In genomic region chr4:88442636-88443260, GRCh38 we compare ENCODE assay signal across 16 cellular contexts. TPM values are rescaled to one million over a fixed set of nuclear protein-coding genes. Genes with fewer than 3 reads are reported as not detected.
DNase-seq lines count a peak whose midpoint lies in the region; ATAC-seq, FAIRE-seq and TF ChIP-seq lines count a peak whose summit lies in the region.
"Had no signal": no experiment of that assay in that cellular context is flagged by ENCODE, and none has a peak within 500 bp of the region (broad histone marks: within the 10 kb centered on the region; RNA-seq: fewer than 3 reads in every experiment).

No MANE protein-coding gene starts in this region.

- 80% methylated on average over 1 of the region's 1 CpG; no CpG with 5 or more reads in 1 of the 2 experiments for WGBS in H1 (ENCODE audit: extremely low coverage in 1 of 2, insufficient coverage in 1 of 2, insufficient read length in 1 of 2, insufficient replicate concordance in 2 of 2, low coverage in 1 of 2, low lambda C conversion rate in 2 of 2, missing lambda C conversion rate in 1 of 2), 2 experiments
- 33 to 55% methylated on average over 1 of the region's 1 CpG for WGBS in thyroid gland, 2 donors

- H3K4me2 ChIP-seq in H1 (ENCODE audit: insufficient read depth in 1 of 2, low read depth in 2 of 2, low read length in 2 of 2) = no peak overlapping the region

- H3K27me3 ChIP-seq in breast epithelium = no peaks in the 10 kb centered on the region
- no peaks in the 10 kb centered on the region for H3K27me3 ChIP-seq in H1 (replicated peaks in 1 of 4; ENCODE audit: control insufficient read depth in 3 of 4, extremely low read depth in 1 of 4, insufficient read depth in 3 of 4, low read length in 3 of 4)
- H3K27me3 ChIP-seq in thyroid gland = no peaks in the 10 kb centered on the region
- H3K27me3 ChIP-seq: colonic mucosa, gastrocnemius medialis, SJSA1 had no signal

- ATAC-seq in GM21576 (IDR thresholded peaks at IDR 0.05; ENCODE audit: unreplicated experiment) = no peak
- ATAC-seq: gastrocnemius medialis had no signal

- TF ChIP-seq EP300 in H1 (IDR thresholded peaks at IDR 0.05; ENCODE audit: borderline replicate concordance in 1 of 2, low read depth in 2 of 2, low read length in 2 of 2) = no peak

- H3K27ac ChIP-seq in breast epithelium (no peak overlapping the region), H1 (ENCODE audit: low read depth, low read length) (no peak overlapping the region), thyroid gland (peak overlapping the region; percentile 26 to 87 (median 71))
- H3K27ac ChIP-seq: colonic mucosa, gastrocnemius medialis, left ventricle myocardium inferior, SJSA1 had no signal

- no peaks in the 10 kb centered on the region for H3K79me1 ChIP-seq in H1 (ENCODE audit: low read depth, low read length)

- H3K4me3 ChIP-seq in breast epithelium (no peak overlapping the region), H1 (ENCODE audit: extremely low read depth in 1 of 4, insufficient read depth in 2 of 4, low read depth in 3 of 4, low read length in 4 of 4) (no peak overlapping the region), thyroid gland (replicated peaks in 1 of 3) (no peak overlapping the region)
- H3K4me3 ChIP-seq: colonic mucosa, gastrocnemius medialis, left ventricle myocardium inferior, SJSA1 had no signal

- TF ChIP-seq POLR2A in breast epithelium (IDR thresholded peaks at IDR 0.05) (no peak), H1 (IDR thresholded peaks at IDR 0.05; ENCODE audit: control extremely low read depth in 1 of 2, low read depth in 2 of 2, low read length in 2 of 2) (no peak), thyroid gland (IDR thresholded peaks at IDR 0.05) (no peak), GM12891 (IDR thresholded peaks at IDR 0.05; ENCODE audit: low read depth, low read length) (no peak)

- H3K23me2 ChIP-seq in H1 (ENCODE audit: low read depth, low read length) = no peaks in the 10 kb centered on the region

- no peak overlapping the region for H3K14ac ChIP-seq in H1 (ENCODE audit: insufficient read length)

- no peak overlapping the region for H3K4me3 Mint-ChIP-seq in MCF 10A (ENCODE audit: unreplicated experiment)
- no peak overlapping the region for H3K4me3 Mint-ChIP-seq in activated naive CD4-positive, alpha-beta T cell treated with anti-CD3 and anti-CD28 coated beads for 36 hours
- H3K4me3 Mint-ChIP-seq: activated naive CD4-positive, alpha-beta T cell treated with anti-CD3 and anti-CD28 coated beads, Interleukin-2, amount 50 U/mL, for 24 hours had no signal

- BruUV-seq in MCF 10A (replicated peaks; lab: Mats Ljungman, UMichigan) = no TSS peak

- H3K18ac ChIP-seq in H1 (ENCODE audit: extremely low read depth, low read length) = no peak overlapping the region

- DNase-seq in MCF 10A (ENCODE audit: unreplicated experiment) (peak; percentile 12), breast epithelium (ENCODE audit: low spot score in 2 of 2) (no peak), M059J (ENCODE audit: low read depth) (peak; percentile 54), H1 (ENCODE audit: low read depth in 1 of 2, low spot score in 2 of 2) (no peak), thyroid gland (peak; percentile 77 to 82), GM12891 (ENCODE audit: insufficient read length, low spot score) (no peak)
- no peak for DNase-seq in activated naive CD4-positive, alpha-beta T cell treated with anti-CD3 and anti-CD28 coated beads for 36 hours
- DNase-seq: colonic mucosa; gastrocnemius medialis; left ventricle myocardium inferior; NCI-H1694 treated with DMSO at 0.1 percent for 48 hours; NCI-H524; stimulated activated CD4-positive, alpha-beta T cell treated with anti-CD3 and anti-CD28 coated beads, Interleukin-1b, Interleukin-23, amount 100 ng/mL, for 48 hours had no signal

- H3K9me3 ChIP-seq in breast epithelium (no peaks in the 10 kb centered on the region), H1 (ENCODE audit: insufficient read depth in 2 of 2, low read depth in 1 of 2, low read length in 1 of 2) (peaks cover 5 to 8% of the 10 kb centered on the region in 2 experiments; a peak in 3 of 4 replicates), thyroid gland (no peaks in the 10 kb centered on the region)
- H3K9me3 ChIP-seq: colonic mucosa, gastrocnemius medialis, left ventricle myocardium inferior, SJSA1 had no signal

- intact Hi-C loops in MCF 10A (cut with micrococcal nuclease) = no loop called here
- intact Hi-C loops in breast epithelium (cut with DNase I; ENCODE audit: low total_unique reads) = no loop called here
- intact Hi-C loops in thyroid gland (cut with DNase I) = no loop called here
- intact Hi-C loops in activated naive CD4-positive, alpha-beta T cell treated with anti-CD3 and anti-CD28 coated beads for 36 hours (cut with micrococcal nuclease) = no loop called here

- H3K23ac ChIP-seq in H1 (ENCODE audit: insufficient read length) = no peak overlapping the region

- H2BK15ac ChIP-seq in H1 (ENCODE audit: low read length) = no peak overlapping the region

- H3K27me3 Mint-ChIP-seq in MCF 10A (ENCODE audit: insufficient read depth, unreplicated experiment) = no peaks in the 10 kb centered on the region
- no peaks in the 10 kb centered on the region for H3K27me3 Mint-ChIP-seq in activated naive CD4-positive, alpha-beta T cell treated with anti-CD3 and anti-CD28 coated beads for 36 hours (ENCODE audit: low read depth)
- H3K27me3 Mint-ChIP-seq: activated naive CD4-positive, alpha-beta T cell treated with anti-CD3 and anti-CD28 coated beads, Interleukin-2, amount 50 U/mL, for 24 hours had no signal

- H4K5ac ChIP-seq in H1 (ENCODE audit: insufficient read length, low read depth, low read length) = no peak overlapping the region

- peaks cover 6% of the 10 kb centered on the region for H3K4me1 Mint-ChIP-seq in MCF 10A (ENCODE audit: insufficient read depth, unreplicated experiment)
- H3K4me1 Mint-ChIP-seq in activated naive CD4-positive, alpha-beta T cell treated with anti-CD3 and anti-CD28 coated beads for 36 hours (ENCODE audit: low read depth) = no peaks in the 10 kb centered on the region
- H3K4me1 Mint-ChIP-seq: activated naive CD4-positive, alpha-beta T cell treated with anti-CD3 and anti-CD28 coated beads, Interleukin-2, amount 50 U/mL, for 24 hours had no signal

- no peak overlapping the region for H2AK5ac ChIP-seq in H1 (ENCODE audit: low read depth, low read length)

- H3K36me3 ChIP-seq in breast epithelium (no peaks in the 10 kb centered on the region), H1 (ENCODE audit: control insufficient read depth in 2 of 4, insufficient read depth in 4 of 4, low read length in 3 of 4) (peaks cover 0 to 6% (median 4%) of the 10 kb centered on the region in 4 experiments; a peak in 2 of 8 replicates), thyroid gland (no peaks in the 10 kb centered on the region)
- H3K36me3 ChIP-seq: colonic mucosa, gastrocnemius medialis, SJSA1 had no signal

- no peak for TF ChIP-seq RAD21 in H1 (IDR thresholded peaks at IDR 0.05 in 1 of 2, conservative IDR thresholded peaks at IDR 0.05 in 1 of 2; ENCODE audit: low read depth in 2 of 2, low read length in 2 of 2)

- peak; percentile 42 for FAIRE-seq in H1 (lab: Jason Lieb, UNC)
- no peak for FAIRE-seq in GM12891 (lab: Jason Lieb, UNC)

- no peak overlapping the region for H3K56ac ChIP-seq in H1 (replicated peaks; ENCODE audit: insufficient read length, low read depth, low read length)

- 0 out of 2 replicates have a peak overlapping the region, but pooled peaks have one; percentile 10 for H2BK5ac ChIP-seq in H1 (ENCODE audit: low read depth, low read length)

- no peaks in the 10 kb centered on the region for H3K79me2 ChIP-seq in H1 (ENCODE audit: control insufficient read depth in 1 of 2, insufficient read depth in 2 of 2, low read length in 2 of 2)

- no peak overlapping the region for H2AFZ ChIP-seq in H1 (ENCODE audit: low read length)

- H3K9ac ChIP-seq in H1 (replicated peaks in 1 of 4; ENCODE audit: extremely low read depth in 1 of 4, low read depth in 3 of 4, low read length in 3 of 4) = no peak overlapping the region

- H4K91ac ChIP-seq in H1 (replicated peaks; ENCODE audit: insufficient read length, low read length) = no peak overlapping the region

- no peaks in the 10 kb centered on the region for H4K20me1 ChIP-seq in H1 (replicated peaks in 1 of 2; ENCODE audit: control insufficient read depth in 1 of 2, insufficient read depth in 2 of 2, low read length in 2 of 2)

- CTCF ChIA-PET in MCF 10A (lab: Yijun Ruan, JAX) (no interaction called here), H1 (lab: Charles Lee; ENCODE audit: partially characterized antibody) (no interaction called here)
- CTCF ChIA-PET in activated naive CD4-positive, alpha-beta T cell treated with anti-CD3 and anti-CD28 coated beads for 36 hours (lab: Charles Lee) = no interaction called here

- no peaks in the 10 kb centered on the region for H3K9me3 Mint-ChIP-seq in MCF 10A (ENCODE audit: unreplicated experiment)
- peaks cover 2% of the 10 kb centered on the region for H3K9me3 Mint-ChIP-seq in activated naive CD4-positive, alpha-beta T cell treated with anti-CD3 and anti-CD28 coated beads for 36 hours
- H3K9me3 Mint-ChIP-seq: activated naive CD4-positive, alpha-beta T cell treated with anti-CD3 and anti-CD28 coated beads, Interleukin-2, amount 50 U/mL, for 24 hours had no signal

- peak overlapping the region; percentile 22 for H2BK12ac ChIP-seq in H1 (ENCODE audit: low read depth, low read length)

- H2BK20ac ChIP-seq in H1 (ENCODE audit: low read length) = 0 out of 2 replicates have a peak overlapping the region, but pooled peaks have one; percentile 23

- TF ChIP-seq CTCF in MCF 10A (IDR thresholded peaks at IDR 0.05; ENCODE audit: unreplicated experiment) (no peak), breast epithelium (IDR thresholded peaks at IDR 0.05) (no peak), H1 (IDR thresholded peaks at IDR 0.05; ENCODE audit: control extremely low read depth in 1 of 3, insufficient read depth in 1 of 3, low read depth in 1 of 3, low read length in 3 of 3) (no peak), thyroid gland (IDR thresholded peaks at IDR 0.05) (no peak)

- no peaks in the 10 kb centered on the region for H3K4me1 ChIP-seq in breast epithelium
- peaks cover 0 to 9% (median 4%) of the 10 kb centered on the region in 4 experiments; a peak in 5 of 7 replicates for H3K4me1 ChIP-seq in H1 (replicated peaks in 1 of 4; ENCODE audit: control insufficient read depth in 3 of 4, insufficient read depth in 4 of 4, low read length in 3 of 4)
- peaks cover 18 to 30% of the 10 kb centered on the region in 2 donors for H3K4me1 ChIP-seq in thyroid gland
- H3K4me1 ChIP-seq: colonic mucosa, gastrocnemius medialis, SJSA1 had no signal

- H2BK120ac ChIP-seq in H1 (replicated peaks; ENCODE audit: low read depth, low read length) = no peak overlapping the region

- H4K8ac ChIP-seq in H1 (ENCODE audit: extremely low read depth, insufficient read depth, low read length) = no peak overlapping the region

- POLR2A ChIA-PET in MCF 10A (lab: Yijun Ruan, JAX) = no interaction called here
- POLR2A ChIA-PET in H1 (lab: Charles Lee; ENCODE audit: partially characterized antibody) = no interaction called here

- H3K36me3 Mint-ChIP-seq in MCF 10A (ENCODE audit: insufficient read depth, unreplicated experiment) = no peaks in the 10 kb centered on the region
- peaks cover 13% of the 10 kb centered on the region for H3K36me3 Mint-ChIP-seq in activated naive CD4-positive, alpha-beta T cell treated with anti-CD3 and anti-CD28 coated beads for 36 hours (ENCODE audit: low read depth)

- H3K27ac Mint-ChIP-seq in MCF 10A (ENCODE audit: low read depth, unreplicated experiment) = no peak overlapping the region
- H3K27ac Mint-ChIP-seq in activated naive CD4-positive, alpha-beta T cell treated with anti-CD3 and anti-CD28 coated beads for 36 hours = no peak overlapping the region
- H3K27ac Mint-ChIP-seq: activated naive CD4-positive, alpha-beta T cell treated with anti-CD3 and anti-CD28 coated beads, Interleukin-2, amount 50 U/mL, for 24 hours had no signal

- H3K4ac ChIP-seq in H1 (replicated peaks; ENCODE audit: insufficient read length, low read depth, low read length) = no peak overlapping the region

RNA-seq across cellular contexts. Expression of gene HERC5, which starts 14.2 kb away (rescaled TPM):
- total RNA-seq in MCF 10A (2022) (0.54 and 0.63 TPM in 2 replicates), breast epithelium (1 to 10 TPM; 5.0 to 5.9 (median 5.9) TPM), thyroid gland (1 to 10 TPM; 8.1 to 9.7 (median 8.7) TPM)
- 44.4 and 59.8 TPM in 2 replicates for total RNA-seq in M059J (2014; rRNA removed; shearing (Covaris generic))
- 20.2 and 20.7 TPM in 2 replicates for total RNA-seq in H1 (2021; fragmentation: NEBNext Ultra II Directional; extraction: Animal tissue kit (Norgen Biotek cat#: 25700))
- polyA plus RNA-seq in H1 (2011; rRNA removed) = 4.5 and 6.6 TPM in 2 replicates
- polyA plus RNA-seq in H1 (2011; cell fraction: cytosol; rRNA removed) = 9.3 TPM
- polyA plus RNA-seq in H1 (2011; cell fraction: nucleus; rRNA removed) = 3.7 TPM
- polyA plus RNA-seq in H1 (2012, experiment 1 of 2) = 11.7 to 15.6 TPM (median 12.0 TPM) in 4 replicates
- polyA plus RNA-seq in H1 (2012, experiment 2 of 2) = 1.8 TPM
- 10.3 TPM for polyA plus RNA-seq in H1 (2013, experiment 1 of 2)
- 10.0 TPM for polyA plus RNA-seq in H1 (2013, experiment 2 of 2)
- 13.2 and 18.3 TPM in 2 replicates for polyA minus RNA-seq in H1 (2011; rRNA and poly(A)+ RNA removed)
- polyA minus RNA-seq in H1 (2011; cell fraction: cytosol; rRNA and poly(A)+ RNA removed) = 8.4 TPM
- polyA minus RNA-seq in H1 (2011; cell fraction: nucleus; rRNA and poly(A)+ RNA removed) = 12.2 TPM
- 15.8 TPM for polyA plus RNA-seq in GM12891 (2012; ENCODE audit: low read depth, missing spikeins)
- total RNA-seq in activated naive CD4-positive, alpha-beta T cell treated with anti-CD3 and anti-CD28 coated beads for 36 hours = 10 to 100 TPM; 38.8 to 39.5 TPM

Comparison
In these comparisons a context has a peak if more than half of its experiments do, and no peak if none do; other contexts are left out.
1. DNase-seq: peak in MCF 10A (single experiment), M059J (single experiment) and thyroid gland (2 of 2); none in breast epithelium (0 of 2), H1 (0 of 2), GM12891 (single experiment) and activated naive CD4-positive, alpha-beta T cell treated with anti-CD3 and anti-CD28 coated beads for 36 hours (single experiment).
2. H3K27ac ChIP-seq: peak in thyroid gland (3 of 3); none in breast epithelium (0 of 2) and H1 (single experiment).